ENCODE assay signal across 8 cellular contexts in genomic region chr12:74537707-74538385, GRCh38. TPM values are rescaled to one million over a fixed set of nuclear protein-coding genes. Genes with fewer than 3 reads are reported as not detected.
DNase-seq lines count a peak whose midpoint lies in the region; ATAC-seq, FAIRE-seq and TF ChIP-seq lines count a peak whose summit lies in the region.

A gene with protein sequence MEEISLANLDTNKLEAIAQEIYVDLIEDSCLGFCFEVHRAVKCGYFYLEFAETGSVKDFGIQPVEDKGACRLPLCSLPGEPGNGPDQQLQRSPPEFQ (plus strand): TSS chr12:74537835. CDS start chr12:74538113, 278 bp downstream.

- H2AK5ac ChIP-seq in H1 (ENCODE audit: low read depth, low read length) (no peak within 1 kb of the TSS; the same call in 1 of the 2 replicates), mesendoderm (ENCODE audit: low read length) (no peak within 1 kb of the TSS)

- WGBS in H1 (ENCODE audit: extremely low coverage in 1 of 2, insufficient coverage in 1 of 2, insufficient read length in 1 of 2, insufficient replicate concordance in 2 of 2, low coverage in 1 of 2, low lambda C conversion rate in 2 of 2, missing lambda C conversion rate in 1 of 2), 2 experiments: 2% methylated on average over 43 of the region's 49 CpGs; no CpG with 5 or more reads in 1 of the 2 experiments
- no CpG with 5 or more reads among the region's 49 CpGs for WGBS in mesendoderm (ENCODE audit: extremely low coverage, insufficient coverage, low lambda C conversion rate)

- H4K91ac ChIP-seq in H1 (replicated peaks; ENCODE audit: insufficient read length, low read length): no peak within 1 kb of the TSS

- H3K4ac ChIP-seq in H1 (replicated peaks; ENCODE audit: insufficient read length, low read depth, low read length): no peak within 1 kb of the TSS
- H3K4ac ChIP-seq in mesendoderm (ENCODE audit: low read depth, low read length): no peak within 1 kb of the TSS

- POLR2A ChIA-PET in H1 (lab: Charles Lee; ENCODE audit: partially characterized antibody): interaction anchor here (1.3 to 1.9 kb wide), 5 partner anchors 9 to 29 kb away, joined by 3 to 10 read pairs (median 5); no protein-coding TSS in a partner anchor

- H2BK20ac ChIP-seq in H1 (ENCODE audit: low read length): no peak within 1 kb of the TSS

- TF ChIP-seq POLR2A in H1 (IDR thresholded peaks at IDR 0.05; ENCODE audit: control extremely low read depth in 1 of 2, low read depth in 2 of 2, low read length in 2 of 2): peak; percentile 41 to 88

- H3K27ac ChIP-seq in H1 (ENCODE audit: low read depth, low read length) (peak within 1 kb of the TSS; percentile 92), mesendoderm (ENCODE audit: low read depth, low read length) (peak within 1 kb of the TSS; percentile 84)

- H3K23ac ChIP-seq in H1 (ENCODE audit: insufficient read length): no peak within 1 kb of the TSS
- no peak within 1 kb of the TSS for H3K23ac ChIP-seq in mesendoderm (ENCODE audit: low read length)

- H4K8ac ChIP-seq in H1 (ENCODE audit: extremely low read depth, insufficient read depth, low read length) (peak within 1 kb of the TSS; percentile 84), mesendoderm (ENCODE audit: low read depth, low read length) (peak within 1 kb of the TSS; percentile 30)

- no peaks in the 10 kb centered on the region for H3K9me3 ChIP-seq in H1 (ENCODE audit: insufficient read depth in 2 of 2, low read depth in 1 of 2, low read length in 1 of 2)

- H3K27me3 ChIP-seq in H1 (replicated peaks in 1 of 4; ENCODE audit: control insufficient read depth in 3 of 4, extremely low read depth in 1 of 4, insufficient read depth in 3 of 4, low read length in 3 of 4) (no peaks in the 10 kb centered on the region), mesendoderm (ENCODE audit: insufficient read depth, low read length, poor library complexity) (no peaks in the 10 kb centered on the region)

- H3K4me2 ChIP-seq in H1 (ENCODE audit: insufficient read depth in 1 of 2, low read depth in 2 of 2, low read length in 2 of 2): peak within 1 kb of the TSS; percentile 87 to 98
- H3K4me2 ChIP-seq in mesendoderm (ENCODE audit: low read length): peak within 1 kb of the TSS; percentile 89

- peak within 1 kb of the TSS; percentile 75 for H3K56ac ChIP-seq in H1 (replicated peaks; ENCODE audit: insufficient read length, low read depth, low read length)
- H3K56ac ChIP-seq in mesendoderm (ENCODE audit: low read length): peak within 1 kb of the TSS; percentile 95

- H3K79me1 ChIP-seq in H1 (ENCODE audit: low read depth, low read length): peaks cover 7% of the 10 kb centered on the region
- peaks cover 4% of the 10 kb centered on the region for H3K79me1 ChIP-seq in mesendoderm (ENCODE audit: low read length)

- peaks cover 6 to 16% (median 14%) of the 10 kb centered on the region in 4 experiments; a peak in 6 of 7 replicates for H3K4me1 ChIP-seq in H1 (replicated peaks in 1 of 4; ENCODE audit: control insufficient read depth in 3 of 4, insufficient read depth in 4 of 4, low read length in 3 of 4)
- H3K4me1 ChIP-seq in mesendoderm (ENCODE audit: control insufficient read depth, low read depth, low read length): peaks cover 6% of the 10 kb centered on the region

- no peak within 1 kb of the TSS for H2BK15ac ChIP-seq in H1 (ENCODE audit: low read length)
- no peak within 1 kb of the TSS for H2BK15ac ChIP-seq in mesendoderm (replicated peaks; ENCODE audit: low read depth)

- H2BK120ac ChIP-seq in H1 (replicated peaks; ENCODE audit: low read depth, low read length): no peak within 1 kb of the TSS
- H2BK120ac ChIP-seq in mesendoderm (ENCODE audit: low read depth, low read length): no peak within 1 kb of the TSS

- no peak within 1 kb of the TSS for H3K14ac ChIP-seq in H1 (ENCODE audit: insufficient read length)

- TF ChIP-seq EP300 in H1 (IDR thresholded peaks at IDR 0.05; ENCODE audit: borderline replicate concordance in 1 of 2, low read depth in 2 of 2, low read length in 2 of 2): no peak; a peak in 1 of 3 replicates

- CTCF ChIA-PET in H1 (lab: Charles Lee; ENCODE audit: partially characterized antibody): interaction anchor here (0.6 to 1.1 kb wide), 3 partner anchors 115 to 621 kb away, joined by 3 read pairs; no protein-coding TSS in a partner anchor

- no peak for TF ChIP-seq RAD21 in H1 (IDR thresholded peaks at IDR 0.05 in 1 of 2, conservative IDR thresholded peaks at IDR 0.05 in 1 of 2; ENCODE audit: low read depth in 2 of 2, low read length in 2 of 2)

- peak within 1 kb of the TSS; percentile 3; the same call in 1 of the 2 replicates for H2AFZ ChIP-seq in H1 (ENCODE audit: low read length)

- H3K79me2 ChIP-seq in H1 (ENCODE audit: control insufficient read depth in 1 of 2, insufficient read depth in 2 of 2, low read length in 2 of 2) (peaks cover 21 to 49% of the 10 kb centered on the region in 2 experiments), mesendoderm (ENCODE audit: control insufficient read depth, insufficient read depth, low read length) (peaks cover 37% of the 10 kb centered on the region)

- FAIRE-seq in H1 (lab: Jason Lieb, UNC): no peak

- H3K23me2 ChIP-seq in H1 (ENCODE audit: low read depth, low read length): peaks cover 5% of the 10 kb centered on the region

- H2BK12ac ChIP-seq in H1 (ENCODE audit: low read depth, low read length): peak within 1 kb of the TSS; percentile 45; the same call in 1 of the 2 replicates

- H3K9ac ChIP-seq in H1 (replicated peaks in 1 of 4; ENCODE audit: extremely low read depth in 1 of 4, low read depth in 3 of 4, low read length in 3 of 4) (peak within 1 kb of the TSS; percentile 82 to 99 (median 94)), mesendoderm (ENCODE audit: low read length) (peak within 1 kb of the TSS; percentile 87)

- H3K36me3 ChIP-seq in H1 (ENCODE audit: control insufficient read depth in 2 of 4, insufficient read depth in 4 of 4, low read length in 3 of 4): peaks cover 0 to 8% (median 0%) of the 10 kb centered on the region in 4 experiments; a peak in 1 of 8 replicates
- no peaks in the 10 kb centered on the region for H3K36me3 ChIP-seq in mesendoderm (ENCODE audit: control insufficient read depth, insufficient read depth, low read length)

- H3K18ac ChIP-seq in H1 (ENCODE audit: extremely low read depth, low read length): peak within 1 kb of the TSS; percentile 55; the same call in 1 of the 2 replicates
- H3K18ac ChIP-seq in mesendoderm (ENCODE audit: low read length): peak within 1 kb of the TSS; percentile 72

- peaks cover 3 to 12% of the 10 kb centered on the region in 2 experiments for H4K20me1 ChIP-seq in H1 (replicated peaks in 1 of 2; ENCODE audit: control insufficient read depth in 1 of 2, insufficient read depth in 2 of 2, low read length in 2 of 2)

- H2BK5ac ChIP-seq in H1 (ENCODE audit: low read depth, low read length) (peak within 1 kb of the TSS; percentile 92), mesendoderm (ENCODE audit: low read length) (peak within 1 kb of the TSS; percentile 40)

- TF ChIP-seq CTCF in H1 (IDR thresholded peaks at IDR 0.05; ENCODE audit: control extremely low read depth in 1 of 3, insufficient read depth in 1 of 3, low read depth in 1 of 3, low read length in 3 of 3): peak in 1 of 3 experiments; percentile 2; a peak in 1 of 4 replicates

- peak; percentile 90 for DNase-seq in COLO829 (ENCODE audit: low spot score)
- peak; percentile 93 for DNase-seq in HT1080 (ENCODE audit: low read depth)
- peak; percentile 91 for DNase-seq in NOMO-1 treated with DMSO at 0.1 percent for 48 hours (lab: John Stamatoyannopoulos, UW; ENCODE audit: unreplicated experiment)
- peak; percentile 68 to 89 (median 75) for DNase-seq in activated CD8-positive, alpha-beta memory T cell treated with anti-CD3 and anti-CD28 coated beads for 48 hours (ENCODE audit: low read depth in 2 of 3, low spot score in 2 of 3)
- peak; percentile 82 to 89 for DNase-seq in H1 (ENCODE audit: low read depth in 1 of 2, low spot score in 2 of 2)
- peak; percentile 98 for DNase-seq in mesendoderm
- DNase-seq in stimulated activated CD8-positive, alpha-beta memory T cell treated with anti-CD3 and anti-CD28 coated beads, Interleukin-15, amount 100 ng/mL, for 1 hour (ENCODE audit: low read depth): peak; percentile 92

- H3K4me3 ChIP-seq in H1 (ENCODE audit: extremely low read depth in 1 of 4, insufficient read depth in 2 of 4, low read depth in 3 of 4, low read length in 4 of 4) (peak within 1 kb of the TSS; percentile 77 to 95 (median 82)), mesendoderm (ENCODE audit: low read length) (peak within 1 kb of the TSS; percentile 91)

- ATAC-seq in GM21360 (IDR thresholded peaks at IDR 0.05; ENCODE audit: unreplicated experiment): peak; percentile 97

- H4K5ac ChIP-seq in H1 (ENCODE audit: insufficient read length, low read depth, low read length): peak within 1 kb of the TSS; percentile 83
- no peak within 1 kb of the TSS for H4K5ac ChIP-seq in mesendoderm (ENCODE audit: low read length)

TF ChIP-seq in H1, 55 proteins besides CTCF, POLR2A, EP300 and RAD21 (continues in another document):
- TF ChIP-seq GTF2F1 (IDR thresholded peaks at IDR 0.05; ENCODE audit: borderline replicate concordance, low read depth, low read length) (no peak), BACH1 (IDR thresholded peaks at IDR 0.05; ENCODE audit: low read length) (no peak), HDAC2 (IDR thresholded peaks at IDR 0.05; ENCODE audit: borderline replicate concordance in 1 of 2, low read depth in 2 of 2, low read length in 2 of 2) (0 out of 4 replicates have a peak, but pooled peaks of 1 of the 2 experiments have one; percentile 40), TAF1 (IDR thresholded peaks at IDR 0.05; ENCODE audit: low read depth, low read length) (peak; percentile 89), RBBP5 (IDR thresholded peaks at IDR 0.05; ENCODE audit: borderline replicate concordance, low read depth, low read length) (no peak), SAP30 (IDR thresholded peaks at IDR 0.05; ENCODE audit: insufficient read depth, insufficient replicate concordance, low read length) (no peak), KDM4A (IDR thresholded peaks at IDR 0.05; ENCODE audit: low read depth, low read length, severe bottlenecking) (peak; percentile 29), JUND (IDR thresholded peaks at IDR 0.05; ENCODE audit: low read length) (no peak; the same call in 1 of the 2 replicates)

RNA-seq across cellular contexts. Expression of the gene that starts here (rescaled TPM):
- 16.4 and 21.1 TPM in 2 replicates for total RNA-seq in HT1080 (2014; rRNA removed; shearing (Covaris generic))
- 20.6 and 22.9 TPM in 2 replicates for polyA plus RNA-seq in HT1080 (2015; cell fraction: cytosol; rRNA removed)
- 17.7 and 18.0 TPM in 2 replicates for polyA plus RNA-seq in HT1080 (2015; cell fraction: nucleus; rRNA removed)
- total RNA-seq in H1 (2021; fragmentation: NEBNext Ultra II Directional; extraction: Animal tissue kit (Norgen Biotek cat#: 25700)): 39.5 and 39.9 TPM in 2 replicates
- 21.2 and 23.7 TPM in 2 replicates for polyA plus RNA-seq in H1 (2011; rRNA removed)
- polyA plus RNA-seq in H1 (2011; cell fraction: cytosol; rRNA removed): 26.9 TPM
- 14.2 TPM for polyA plus RNA-seq in H1 (2011; cell fraction: nucleus; rRNA removed)
- polyA plus RNA-seq in H1 (2012, experiment 1 of 2): 27.2 to 32.9 TPM (median 28.7 TPM) in 4 replicates
- polyA plus RNA-seq in H1 (2012, experiment 2 of 2): 22.9 TPM
- 19.4 TPM for polyA plus RNA-seq in H1 (2013, experiment 1 of 2)
- 19.1 TPM for polyA plus RNA-seq in H1 (2013, experiment 2 of 2)
- 37.7 and 42.9 TPM in 2 replicates for polyA minus RNA-seq in H1 (2011; rRNA and poly(A)+ RNA removed)
- 23.6 TPM for polyA minus RNA-seq in H1 (2011; cell fraction: cytosol; rRNA and poly(A)+ RNA removed)
- 24.2 TPM for polyA minus RNA-seq in H1 (2011; cell fraction: nucleus; rRNA and poly(A)+ RNA removed)
- polyA plus RNA-seq in mesendoderm (2013, experiment 1 of 2): 26.6 TPM
- 25.8 TPM for polyA plus RNA-seq in mesendoderm (2013, experiment 2 of 2)

Comparison
In these comparisons a context has a peak if more than half of its experiments do, and no peak if none do; other contexts are left out.
1. Peak in every context shown above with its lines: DNase-seq, ATAC-seq, H3K4me3 ChIP-seq and H3K27ac ChIP-seq.